24 cellular contexts compared by ENCODE assay signal in genomic region chrX:119549327-119550016, GRCh38.
A peak's percentile ranks its signal among the peaks of the same experiment; 100 is the strongest.
DNase-seq lines count a peak whose midpoint lies in the region; ATAC-seq and TF ChIP-seq lines count a peak whose summit lies in the region.
"Had no signal": no experiment of that assay in that cellular context is flagged by ENCODE, and none has a peak within 500 bp of the region (broad histone marks: within the 10 kb centered on the region; RNA-seq: fewer than 3 reads in every experiment).

No MANE protein-coding gene starts in this region.

- no peaks in the 10 kb centered on the region for H3K36me3 Mint-ChIP-seq in stimulated activated memory B cell treated with anti-CD40 and anti-IgM and Interleukin-4, amounts not matched to agents 10 μg/mL and 1 μg/mL and 100 μg/mL, for 72 hours
- H3K36me3 Mint-ChIP-seq: activated naive CD8-positive, alpha-beta T cell treated with anti-CD3 and anti-CD28 coated beads for 36 hours; brain; type B pancreatic cell had no signal

- peak overlapping the region; percentile 75 for H3K27ac Mint-ChIP-seq in stimulated activated memory B cell treated with anti-CD40 and anti-IgM and Interleukin-4, amounts not matched to agents 10 μg/mL and 1 μg/mL and 100 μg/mL, for 72 hours
- H3K27ac Mint-ChIP-seq: activated CD4-positive, alpha-beta memory T cell treated with anti-CD3 and anti-CD28 coated beads for 36 hours; activated naive CD8-positive, alpha-beta T cell treated with anti-CD3 and anti-CD28 coated beads for 36 hours; activated T-cell treated with anti-CD3 and anti-CD28 coated beads, Interleukin-2, amount 50 U/mL, for 24 hours; type B pancreatic cell had no signal

- no peak overlapping the region for H3K4me3 ChIP-seq in coronary artery
- H3K4me3 ChIP-seq: colonic mucosa, Peyer's patch had no signal

- TF ChIP-seq CTCF in coronary artery (IDR thresholded peaks at IDR 0.05): no peak

- no peak overlapping the region for H3K27ac ChIP-seq in coronary artery
- H3K27ac ChIP-seq: 22Rv1, colonic mucosa, Peyer's patch had no signal

- no peaks in the 10 kb centered on the region for H3K27me3 Mint-ChIP-seq in stimulated activated memory B cell treated with anti-CD40 and anti-IgM and Interleukin-4, amounts not matched to agents 10 μg/mL and 1 μg/mL and 100 μg/mL, for 72 hours
- H3K27me3 Mint-ChIP-seq: activated CD4-positive, alpha-beta memory T cell treated with anti-CD3 and anti-CD28 coated beads for 36 hours; activated naive CD8-positive, alpha-beta T cell treated with anti-CD3 and anti-CD28 coated beads for 36 hours; activated T-cell treated with anti-CD3 and anti-CD28 coated beads, Interleukin-2, amount 50 U/mL, for 24 hours; type B pancreatic cell had no signal

- DNase-seq in DMS 273 (lab: John Stamatoyannopoulos, UW; ENCODE audit: unreplicated experiment) (peak; percentile 27), DMS 273 treated with DMSO at 0.1 percent for 48 hours (lab: John Stamatoyannopoulos, UW) (no peak), NCI-H524 treated with DMSO at 0.1 percent for 48 hours (lab: John Stamatoyannopoulos, UW) (peak; percentile 36), coronary artery (ENCODE audit: low spot score) (no peak)
- DNase-seq in activated CD4-positive, CD25-positive, alpha-beta regulatory T cell (lab: John Stamatoyannopoulos, UW): no peak
- DNase-seq: activated CD4-positive, alpha-beta memory T cell treated with anti-CD3 and anti-CD28 coated beads for 36 hours; activated naive CD8-positive, alpha-beta T cell treated with anti-CD3 and anti-CD28 coated beads for 36 hours; activated T-cell treated with anti-CD3 and anti-CD28 coated beads, Interleukin-2, amount 50 U/mL, for 24 hours; colonic mucosa; foreskin fibroblast; hypothalamus; mesendoderm; MM.1S; NCI-H2029 treated with DMSO at 0.1 percent for 48 hours; NCI-H69; Peyer's patch; stimulated activated naive CD8-positive, alpha-beta T cell treated with anti-CD3 and anti-CD28 coated beads, Interleukin-15, Interleukin-2, amounts not matched to agents 100 U/mL and 50 U/mL, for 24 hours had no signal

- H3K4me3 Mint-ChIP-seq in stimulated activated memory B cell treated with anti-CD40 and anti-IgM and Interleukin-4, amounts not matched to agents 10 μg/mL and 1 μg/mL and 100 μg/mL, for 72 hours: peak overlapping the region; percentile 54
- H3K4me3 Mint-ChIP-seq: activated CD4-positive, alpha-beta memory T cell treated with anti-CD3 and anti-CD28 coated beads for 36 hours; activated naive CD8-positive, alpha-beta T cell treated with anti-CD3 and anti-CD28 coated beads for 36 hours; activated T-cell treated with anti-CD3 and anti-CD28 coated beads, Interleukin-2, amount 50 U/mL, for 24 hours; neural crest cell; type B pancreatic cell had no signal

- no peaks in the 10 kb centered on the region for H3K9me3 Mint-ChIP-seq in stimulated activated memory B cell treated with anti-CD40 and anti-IgM and Interleukin-4, amounts not matched to agents 10 μg/mL and 1 μg/mL and 100 μg/mL, for 72 hours
- H3K9me3 Mint-ChIP-seq: activated CD4-positive, alpha-beta memory T cell treated with anti-CD3 and anti-CD28 coated beads for 36 hours; activated naive CD8-positive, alpha-beta T cell treated with anti-CD3 and anti-CD28 coated beads for 36 hours; activated T-cell treated with anti-CD3 and anti-CD28 coated beads, Interleukin-2, amount 50 U/mL, for 24 hours; neural crest cell; type B pancreatic cell had no signal

- peak; percentile 74 for ATAC-seq in HG02610 (IDR thresholded peaks at IDR 0.05; ENCODE audit: unreplicated experiment)
- peak; percentile 70 for ATAC-seq in stimulated activated memory B cell treated with anti-CD40 and anti-IgM and Interleukin-4, amounts not matched to agents 10 μg/mL and 1 μg/mL and 100 μg/mL, for 72 hours
- no peak for ATAC-seq in HG03095 (IDR thresholded peaks at IDR 0.05; ENCODE audit: unreplicated experiment)
- ATAC-seq: stimulated activated naive CD8-positive, alpha-beta T cell treated with anti-CD3 and anti-CD28 coated beads, Interleukin-15, Interleukin-2, amounts not matched to agents 100 U/mL and 50 U/mL, for 24 hours had no signal

- H3K4me1 Mint-ChIP-seq in stimulated activated memory B cell treated with anti-CD40 and anti-IgM and Interleukin-4, amounts not matched to agents 10 μg/mL and 1 μg/mL and 100 μg/mL, for 72 hours: peaks cover 19% of the 10 kb centered on the region
- H3K4me1 Mint-ChIP-seq: neural crest cell had no signal

Comparison
In these comparisons a context has a peak if more than half of its experiments do, and no peak if none do; other contexts are left out.
1. DNase-seq: peak in DMS 273 (single experiment) and NCI-H524 treated with DMSO at 0.1 percent for 48 hours (single experiment); none in DMS 273 treated with DMSO at 0.1 percent for 48 hours (single experiment), activated CD4-positive, CD25-positive, alpha-beta regulatory T cell (0 of 4) and coronary artery (single experiment).